24 cellular contexts compared by ENCODE assay signal in genomic region chr3:34066999-34067398, GRCh38.
"Had no signal": no experiment of that assay in that cellular context is flagged by ENCODE, and none has a peak within 500 bp of the region (broad histone marks: within the 10 kb centered on the region; RNA-seq: fewer than 3 reads in every experiment).

No MANE protein-coding gene starts in this region.

- H3K4me1 ChIP-seq: esophagus squamous epithelium, psoas muscle, thyroid gland, upper lobe of right lung had no signal

- H3K27ac ChIP-seq: brain microvascular endothelial cell, esophagus squamous epithelium, gastroesophageal sphincter, ovary, psoas muscle, thyroid gland, upper lobe of right lung had no signal

- H3K9me3 Mint-ChIP-seq: activated CD4-positive, alpha-beta memory T cell treated with anti-CD3 and anti-CD28 coated beads, Interleukin-2, amount 10 ng/mL, durations not matched to agents 7 days and 5 days; activated CD4-positive, alpha-beta T cell treated with anti-CD3 and anti-CD28 coated beads, Interleukin-2, amount 10 ng/mL, durations not matched to agents 24 days and 14 days; activated naive CD4-positive, alpha-beta T cell treated with anti-CD3 and anti-CD28 coated beads, Interleukin-2, amount 10 ng/mL, durations not matched to agents 7 days and 5 days had no signal

- H3K9me3 ChIP-seq: esophagus squamous epithelium, gastroesophageal sphincter, ovary, psoas muscle, thyroid gland, upper lobe of right lung had no signal

- H3K36me3 Mint-ChIP-seq: activated naive CD4-positive, alpha-beta T cell treated with anti-CD3 and anti-CD28 coated beads, Interleukin-2, amount 10 ng/mL, durations not matched to agents 7 days and 5 days had no signal

- H3K4me1 Mint-ChIP-seq: activated CD4-positive, alpha-beta memory T cell treated with anti-CD3 and anti-CD28 coated beads, Interleukin-2, amount 10 ng/mL, durations not matched to agents 7 days and 5 days; activated CD4-positive, alpha-beta T cell treated with anti-CD3 and anti-CD28 coated beads, Interleukin-2, amount 10 ng/mL, durations not matched to agents 24 days and 14 days; activated naive CD4-positive, alpha-beta T cell treated with anti-CD3 and anti-CD28 coated beads, Interleukin-2, amount 10 ng/mL, durations not matched to agents 7 days and 5 days; naive B cell; neural crest cell; T-helper 17 cell had no signal

- H3K27ac Mint-ChIP-seq: activated CD4-positive, alpha-beta memory T cell treated with anti-CD3 and anti-CD28 coated beads, Interleukin-2, amount 10 ng/mL, durations not matched to agents 7 days and 5 days; activated CD4-positive, alpha-beta T cell treated with anti-CD3 and anti-CD28 coated beads, Interleukin-2, amount 10 ng/mL, durations not matched to agents 24 days and 14 days; activated naive CD4-positive, alpha-beta T cell treated with anti-CD3 and anti-CD28 coated beads, Interleukin-2, amount 10 ng/mL, durations not matched to agents 7 days and 5 days; naive B cell; T-helper 17 cell had no signal

- H3K36me3 ChIP-seq: brain microvascular endothelial cell, esophagus squamous epithelium, gastroesophageal sphincter, ovary, thyroid gland, upper lobe of right lung had no signal

- FAIRE-seq: colon, islet of Langerhans had no signal

- DNase-seq: activated CD4-positive, alpha-beta memory T cell treated with anti-CD3 and anti-CD28 coated beads, Interleukin-2, amount 10 ng/mL, durations not matched to agents 7 days and 5 days; activated CD4-positive, alpha-beta T cell treated with anti-CD3 and anti-CD28 coated beads, Interleukin-2, amount 10 ng/mL, durations not matched to agents 24 days and 14 days; activated effector memory CD4-positive, alpha-beta T cell treated with anti-CD3 and anti-CD28 coated beads, Interleukin-2, amount 50 U/mL, for 16 hours; activated naive CD4-positive, alpha-beta T cell treated with anti-CD3 and anti-CD28 coated beads, Interleukin-2, amount 10 ng/mL, durations not matched to agents 7 days and 5 days; brain microvascular endothelial cell; esophagus squamous epithelium; head of caudate nucleus; left cardiac atrium; naive B cell; ovary; psoas muscle; right cardiac atrium; stimulated activated CD4-positive, alpha-beta T cell treated with anti-CD3 and anti-CD28 coated beads, Interleukin-12 subunit alpha, Interleukin-12 subunit beta, amount 100 ng/mL, for 4 hours; stimulated activated CD4-positive, alpha-beta T cell treated with anti-CD3 and anti-CD28 coated beads, Interleukin-4, amount 100 ng/mL, for 4 hours; stimulated activated naive CD8-positive, alpha-beta T cell treated with anti-CD3 and anti-CD28 coated beads, Interleukin-15, Interleukin-2, amounts not matched to agents 100 U/mL and 50 U/mL, for 24 hours; SW 1271; T-helper 17 cell; thyroid gland; upper lobe of right lung had no signal

- ATAC-seq: activated CD4-positive, CD25-positive, alpha-beta regulatory T cell treated with anti-CD3 and anti-CD28 coated beads, Interleukin-2, amount 50 U/mL, for 24 hours; gastroesophageal sphincter; left cardiac atrium; psoas muscle; right cardiac atrium; stimulated activated naive CD8-positive, alpha-beta T cell treated with anti-CD3 and anti-CD28 coated beads, Interleukin-15, Interleukin-2, amounts not matched to agents 100 U/mL and 50 U/mL, for 24 hours; T-helper 17 cell; upper lobe of right lung had no signal

- H3K27me3 Mint-ChIP-seq: activated CD4-positive, alpha-beta T cell treated with anti-CD3 and anti-CD28 coated beads, Interleukin-2, amount 10 ng/mL, durations not matched to agents 24 days and 14 days; naive B cell; T-helper 17 cell had no signal

- H3K27me3 ChIP-seq: brain microvascular endothelial cell, esophagus squamous epithelium, gastroesophageal sphincter, ovary, thyroid gland, upper lobe of right lung had no signal

- H3K4me3 ChIP-seq: esophagus squamous epithelium, gastroesophageal sphincter, ovary, psoas muscle, thyroid gland, upper lobe of right lung had no signal

- H3K4me3 Mint-ChIP-seq: activated CD4-positive, alpha-beta memory T cell treated with anti-CD3 and anti-CD28 coated beads, Interleukin-2, amount 10 ng/mL, durations not matched to agents 7 days and 5 days; activated CD4-positive, alpha-beta T cell treated with anti-CD3 and anti-CD28 coated beads, Interleukin-2, amount 10 ng/mL, durations not matched to agents 24 days and 14 days; activated naive CD4-positive, alpha-beta T cell treated with anti-CD3 and anti-CD28 coated beads, Interleukin-2, amount 10 ng/mL, durations not matched to agents 7 days and 5 days; naive B cell; neural crest cell; T-helper 17 cell had no signal
